In genomic region chr16:2483939-2484897, GRCh38 we compare ENCODE assay signal across 1 cellular context.
TF ChIP-seq lines count a peak whose summit lies in the region.

No MANE protein-coding gene starts in this region.

TF ChIP-seq in HepG2, 621 proteins besides CTCF, POLR2A, EP300 and RAD21:
- TF ChIP-seq DMTF1 (CRISPR knock-in tag; IDR thresholded peaks at IDR 0.05) = no peak
- TF ChIP-seq ZNF546 (CRISPR knock-in tag; conservative IDR thresholded peaks at IDR 0.05) = 0 out of 2 replicates have a peak, but pooled peaks have one; percentile 25
- 0 out of 2 replicates have a peak, but pooled peaks have one; percentile 3 for TF ChIP-seq ZNF280D (CRISPR knock-in tag; IDR thresholded peaks at IDR 0.05)
- peak; percentile 1; the same call in 1 of the 2 replicates for TF ChIP-seq MAX (IDR thresholded peaks at IDR 0.05)
- TF ChIP-seq GRHL1 (CRISPR knock-in tag; conservative IDR thresholded peaks at IDR 0.05) = no peak
- TF ChIP-seq ETV5 (CRISPR knock-in tag; IDR thresholded peaks at IDR 0.05; ENCODE audit: borderline replicate concordance) = no peak
- 0 out of 2 replicates have a peak, but pooled peaks have one; percentile 17 for TF ChIP-seq ZNF431 (CRISPR knock-in tag; IDR thresholded peaks at IDR 0.05; ENCODE audit: borderline replicate concordance, low read depth)
- peak; percentile 47; the same call in 1 of the 2 replicates for TF ChIP-seq ZFY (CRISPR knock-in tag; IDR thresholded peaks at IDR 0.05)
- TF ChIP-seq ZNF451 (CRISPR knock-in tag; IDR thresholded peaks at IDR 0.05) = 0 out of 2 replicates have a peak, but pooled peaks have one; percentile 46
- 0 out of 2 replicates have a peak, but pooled peaks have one; percentile 27 for TF ChIP-seq SSRP1 (CRISPR knock-in tag; IDR thresholded peaks at IDR 0.05)
- 0 out of 2 replicates have a peak, but pooled peaks have one; percentile 12 for TF ChIP-seq ZNF780A (CRISPR knock-in tag; IDR thresholded peaks at IDR 0.05)
TF ChIP-seq in HepG2: peak in this region for 8.
